ENCODE assay signal across 11 cellular contexts in the genomic region with DNA sequence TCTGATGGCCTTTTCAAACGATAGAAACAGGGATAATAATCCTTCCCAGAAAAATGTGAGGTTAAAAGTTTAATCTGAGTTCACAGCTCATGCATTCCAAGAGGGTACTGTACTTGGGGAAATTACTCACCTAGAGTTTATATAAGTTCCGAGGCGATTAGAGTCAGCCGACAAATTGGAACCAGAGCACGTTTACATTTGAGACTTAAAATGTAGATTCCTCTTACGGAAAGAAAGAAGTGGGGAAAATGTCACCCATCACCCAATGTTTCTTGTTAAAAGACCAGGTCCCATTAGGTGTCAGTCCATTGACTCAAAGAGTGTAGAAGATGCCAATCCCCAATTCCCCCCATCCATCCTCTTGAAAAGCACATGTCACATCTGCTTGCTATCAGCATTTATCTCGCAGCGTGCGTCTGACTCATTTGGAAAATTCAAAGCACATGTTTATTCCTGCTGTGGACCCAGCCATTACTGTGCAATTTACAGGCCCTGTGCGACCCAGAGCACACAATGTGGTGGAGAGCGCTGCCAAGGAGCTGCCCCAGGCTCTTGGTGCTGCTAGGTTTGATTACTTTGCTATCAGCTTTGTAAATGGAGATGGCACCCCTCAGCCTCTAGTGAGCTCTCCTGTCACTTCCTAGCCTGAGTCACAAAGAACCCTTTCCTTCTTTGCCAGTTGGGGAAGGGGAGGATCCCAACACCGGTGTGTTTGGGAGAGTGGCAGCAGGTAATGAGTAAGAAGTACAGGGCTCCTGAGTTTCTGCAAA.
DNase-seq lines count a peak whose midpoint lies in the region; ATAC-seq and TF ChIP-seq lines count a peak whose summit lies in the region.
"Had no signal": no experiment of that assay in that cellular context is flagged by ENCODE, and none has a peak within 500 bp of the region (broad histone marks: within the 10 kb centered on the region; RNA-seq: fewer than 3 reads in every experiment).

No MANE protein-coding gene starts in this region.

- no peak overlapping the region for H3K4me3 ChIP-seq in SK-N-SH (ENCODE audit: low read depth in 2 of 2, low read length in 1 of 2)
- H3K4me3 ChIP-seq in cardiac muscle cell = no peak overlapping the region
- no peak overlapping the region for H3K4me3 ChIP-seq in naive thymus-derived CD4-positive, alpha-beta T cell (ENCODE audit: low read length)

- no peaks in the 10 kb centered on the region for H3K9me2 ChIP-seq in SK-N-SH

- H3K4me3 Mint-ChIP-seq in stimulated activated memory B cell treated with anti-CD40 and anti-IgM and Interleukin-4, amounts not matched to agents 10 μg/mL and 1 μg/mL and 100 μg/mL, for 72 hours = no peak overlapping the region
- no peak overlapping the region for H3K4me3 Mint-ChIP-seq in naive thymus-derived CD4-positive, alpha-beta T cell

- H3K9me3 ChIP-seq in SK-N-SH (no peaks in the 10 kb centered on the region), cardiac muscle cell (ENCODE audit: low read depth) (no peaks in the 10 kb centered on the region)
- no peaks in the 10 kb centered on the region for H3K9me3 ChIP-seq in naive thymus-derived CD4-positive, alpha-beta T cell (ENCODE audit: control insufficient read depth in 2 of 3, low read length in 3 of 3)

- peak overlapping the region; percentile 90 to 95 for H3K27ac ChIP-seq in SK-N-SH (ENCODE audit: low read depth in 2 of 2, low read length in 1 of 2)
- peak overlapping the region; percentile 58 for H3K27ac ChIP-seq in cardiac muscle cell
- H3K27ac ChIP-seq in naive thymus-derived CD4-positive, alpha-beta T cell (ENCODE audit: low read depth, low read length) = no peak overlapping the region

- peaks cover 21 to 58% of the 10 kb centered on the region in 2 experiments for H3K4me1 ChIP-seq in SK-N-SH (ENCODE audit: control insufficient read depth in 1 of 2, insufficient read depth in 2 of 2, low read depth in 1 of 2, low read length in 1 of 2)
- H3K4me1 ChIP-seq in cardiac muscle cell (ENCODE audit: low read depth) = peaks cover 12% of the 10 kb centered on the region
- no peaks in the 10 kb centered on the region for H3K4me1 ChIP-seq in naive thymus-derived CD4-positive, alpha-beta T cell (ENCODE audit: control insufficient read depth in 2 of 2, insufficient read depth in 2 of 2, low read length in 2 of 2)

- H3K27me3 ChIP-seq in SK-N-SH (ENCODE audit: insufficient read depth) (no peaks in the 10 kb centered on the region), cardiac muscle cell (no peaks in the 10 kb centered on the region)
- no peaks in the 10 kb centered on the region for H3K27me3 ChIP-seq in naive thymus-derived CD4-positive, alpha-beta T cell (ENCODE audit: control insufficient read depth in 2 of 2, insufficient read depth in 2 of 2, low read length in 2 of 2)

- no peaks in the 10 kb centered on the region for H3K9me3 Mint-ChIP-seq in stimulated activated memory B cell treated with anti-CD40 and anti-IgM and Interleukin-4, amounts not matched to agents 10 μg/mL and 1 μg/mL and 100 μg/mL, for 72 hours
- H3K9me3 Mint-ChIP-seq in naive thymus-derived CD4-positive, alpha-beta T cell = no peaks in the 10 kb centered on the region

- DNase-seq in HCEC 1CT (peak; percentile 87), SK-N-SH (peak; percentile 70), cardiac muscle cell (ENCODE audit: low read depth in 1 of 2, low spot score in 1 of 2) (peak in 1 of 2 donors; percentile 82), NCI-H2029 treated with DMSO at 0.1 percent for 48 hours (lab: John Stamatoyannopoulos, UW) (no peak), epidermal melanocyte (ENCODE audit: insufficient read length, low spot score) (no peak)
- no peak for DNase-seq in naive thymus-derived CD4-positive, alpha-beta T cell
- DNase-seq in activated CD8-positive, alpha-beta memory T cell treated with anti-CD3 and anti-CD28 coated beads, Interleukin-2, amount 50 U/mL, for 48 hours = no peak
- DNase-seq: activated CD8-positive, alpha-beta memory T cell treated with anti-CD3 and anti-CD28 coated beads, Interleukin-2, amount 50 U/mL, for 4 hours; NCI-H1048; stimulated activated CD4-positive, alpha-beta T cell treated with anti-CD3 and anti-CD28 coated beads, Interleukin-1b, Interleukin-23, amount 100 ng/mL, for 48 hours had no signal

- H3K4me2 ChIP-seq in SK-N-SH = peak overlapping the region; percentile 68

- H3K79me2 ChIP-seq in SK-N-SH (ENCODE audit: insufficient read depth) = no peaks in the 10 kb centered on the region

- TF ChIP-seq RAD21 in SK-N-SH (IDR thresholded peaks at IDR 0.05; ENCODE audit: low read length) = peak; percentile 47

- 2% methylated on average over 12 of the region's 12 CpGs for WGBS in SK-N-SH (ENCODE audit: low lambda C conversion rate)

- no peaks in the 10 kb centered on the region for H3K27me3 Mint-ChIP-seq in stimulated activated memory B cell treated with anti-CD40 and anti-IgM and Interleukin-4, amounts not matched to agents 10 μg/mL and 1 μg/mL and 100 μg/mL, for 72 hours
- peaks cover 5 to 26% (median 5%) of the 10 kb centered on the region in 5 donors for H3K27me3 Mint-ChIP-seq in naive thymus-derived CD4-positive, alpha-beta T cell

- H3K9ac ChIP-seq in SK-N-SH = peak overlapping the region; percentile 65; the same call in 1 of the 2 replicates

- peaks cover 25% of the 10 kb centered on the region for H3F3A ChIP-seq in SK-N-SH (replicated peaks; ENCODE audit: insufficient read depth)

- TF ChIP-seq CTCF in SK-N-SH (IDR thresholded peaks at IDR 0.05) = no peak
- TF ChIP-seq CTCF in cardiac muscle cell (IDR thresholded peaks at IDR 0.05; ENCODE audit: low read depth, low read length) = no peak

- no peak overlapping the region for H3K27ac Mint-ChIP-seq in stimulated activated memory B cell treated with anti-CD40 and anti-IgM and Interleukin-4, amounts not matched to agents 10 μg/mL and 1 μg/mL and 100 μg/mL, for 72 hours
- H3K27ac Mint-ChIP-seq in naive thymus-derived CD4-positive, alpha-beta T cell = peak overlapping the region in 1 of 9 donors; percentile 18

- H3K36me3 ChIP-seq in SK-N-SH (replicated peaks in 1 of 2; ENCODE audit: control insufficient read depth in 1 of 2, insufficient read depth in 2 of 2, low read length in 1 of 2) (no peaks in the 10 kb centered on the region), cardiac muscle cell (no peaks in the 10 kb centered on the region)
- H3K36me3 ChIP-seq in naive thymus-derived CD4-positive, alpha-beta T cell (ENCODE audit: control insufficient read depth in 2 of 3, insufficient read depth in 3 of 3, low read length in 3 of 3) = no peaks in the 10 kb centered on the region

- CTCF ChIA-PET in SK-N-SH (lab: Yijun Ruan, JAX) = interaction anchor here (1.2 to 1.3 kb wide), 2 partner anchors 35 to 66 kb away, joined by 3 read pairs; no protein-coding TSS in a partner anchor
- CTCF ChIA-PET in naive thymus-derived CD4-positive, alpha-beta T cell (lab: Charles Lee) = no interaction called here

- no peaks in the 10 kb centered on the region for H3K4me1 Mint-ChIP-seq in stimulated activated memory B cell treated with anti-CD40 and anti-IgM and Interleukin-4, amounts not matched to agents 10 μg/mL and 1 μg/mL and 100 μg/mL, for 72 hours
- no peaks in the 10 kb centered on the region for H3K4me1 Mint-ChIP-seq in naive thymus-derived CD4-positive, alpha-beta T cell

- TF ChIP-seq EP300 in SK-N-SH (IDR thresholded peaks at IDR 0.05; ENCODE audit: borderline replicate concordance in 1 of 2, low read depth in 1 of 2, low read length in 1 of 2) = peak; percentile 94 to 97

- POLR2A ChIA-PET in SK-N-SH (lab: Yijun Ruan, JAX) = no interaction called here
- POLR2A ChIA-PET in naive thymus-derived CD4-positive, alpha-beta T cell (lab: Charles Lee) = interaction anchor here (0.7 kb wide), 1 partner anchor 124 kb away, joined by 3 read pairs; no protein-coding TSS in a partner anchor

- intact Hi-C loops in naive thymus-derived CD4-positive, alpha-beta T cell (cut with micrococcal nuclease) = no loop called here

- no peaks in the 10 kb centered on the region for H4K20me1 ChIP-seq in SK-N-SH (ENCODE audit: insufficient read depth)

- ATAC-seq in stimulated activated memory B cell treated with anti-CD40 and anti-IgM and Interleukin-4, amounts not matched to agents 10 μg/mL and 1 μg/mL and 100 μg/mL, for 72 hours = peak; percentile 10
- ATAC-seq in naive thymus-derived CD4-positive, alpha-beta T cell = no peak

- H2AFZ ChIP-seq in SK-N-SH (ENCODE audit: low read depth) = peak overlapping the region; percentile 36

- no peaks in the 10 kb centered on the region for H3K36me3 Mint-ChIP-seq in stimulated activated memory B cell treated with anti-CD40 and anti-IgM and Interleukin-4, amounts not matched to agents 10 μg/mL and 1 μg/mL and 100 μg/mL, for 72 hours
- H3K36me3 Mint-ChIP-seq in naive thymus-derived CD4-positive, alpha-beta T cell = no peaks in the 10 kb centered on the region

TF ChIP-seq in SK-N-SH, 30 proteins besides CTCF, POLR2A, EP300 and RAD21 (continues in another document):
- TF ChIP-seq, protein P1, sequence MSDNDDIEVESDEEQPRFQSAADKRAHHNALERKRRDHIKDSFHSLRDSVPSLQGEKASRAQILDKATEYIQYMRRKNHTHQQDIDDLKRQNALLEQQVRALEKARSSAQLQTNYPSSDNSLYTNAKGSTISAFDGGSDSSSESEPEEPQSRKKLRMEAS (IDR thresholded peaks at IDR 0.05; ENCODE audit: low read depth) = peak; percentile 94
- TF ChIP-seq NRF1 (IDR thresholded peaks at IDR 0.05; ENCODE audit: low read depth, low read length) = no peak
- peak; percentile 81 for TF ChIP-seq NFIC (IDR thresholded peaks at IDR 0.05; ENCODE audit: borderline replicate concordance)
- no peak for TF ChIP-seq RFX5 (IDR thresholded peaks at IDR 0.05; ENCODE audit: low read length)
- peak; percentile 97 for TF ChIP-seq GATA2 (CRISPR knock-in tag; IDR thresholded peaks at IDR 0.05)
- peak; percentile 73 for TF ChIP-seq YY1 (IDR thresholded peaks at IDR 0.05; ENCODE audit: low read depth)

Comparison
In these comparisons a context has a peak if more than half of its experiments do, and no peak if none do; other contexts are left out.
1. DNase-seq: peak in HCEC 1CT (single experiment) and SK-N-SH (single experiment); none in NCI-H2029 treated with DMSO at 0.1 percent for 48 hours (single experiment), epidermal melanocyte (single experiment), naive thymus-derived CD4-positive, alpha-beta T cell (0 of 9) and activated CD8-positive, alpha-beta memory T cell treated with anti-CD3 and anti-CD28 coated beads, Interleukin-2, amount 50 U/mL, for 48 hours (single experiment).